In genomic region chr2:234712421-234712935, GRCh38 we compare ENCODE assay signal across 19 cellular contexts.
"Had no signal": no experiment of that assay in that cellular context is flagged by ENCODE, and none has a peak within 500 bp of the region (broad histone marks: within the 10 kb centered on the region; RNA-seq: fewer than 3 reads in every experiment).

No MANE protein-coding gene starts in this region.

- H3K79me2 ChIP-seq: parathyroid adenoma had no signal

- H3K27me3 ChIP-seq: gastrocnemius medialis, right lobe of liver, stomach, transverse colon had no signal

- H3K36me3 ChIP-seq: esophagus squamous epithelium, gastrocnemius medialis, heart right ventricle, right lobe of liver, stomach, thoracic aorta, transverse colon had no signal

- H3K4me3 ChIP-seq: esophagus squamous epithelium, gastrocnemius medialis, heart right ventricle, mucosa of descending colon, psoas muscle, right lobe of liver, stomach, thoracic aorta, transverse colon had no signal

- H3K9me3 ChIP-seq: esophagus squamous epithelium, gastrocnemius medialis, heart right ventricle, mucosa of descending colon, psoas muscle, right lobe of liver, stomach, thoracic aorta, transverse colon had no signal

- DNase-seq: cerebellar nuclear complex; esophagus squamous epithelium; gastrocnemius medialis; heart right ventricle; hypothalamus; kidney glomerular epithelial cell; mammary epithelial cell; mucosa of descending colon; natural killer cell; psoas muscle; retina; stimulated activated CD4-positive, alpha-beta T cell treated with anti-CD3 and anti-CD28 coated beads, Interleukin-4, amount 100 ng/mL, for 24 hours; stimulated activated naive CD4-positive, alpha-beta T cell; stomach; substantia nigra; transverse colon had no signal

- H3K4me1 ChIP-seq: esophagus squamous epithelium, gastrocnemius medialis, heart right ventricle, parathyroid adenoma, psoas muscle, stomach, transverse colon had no signal

- H2AFZ ChIP-seq: parathyroid adenoma had no signal

- H3K27ac ChIP-seq: esophagus squamous epithelium, gastrocnemius medialis, heart right ventricle, parathyroid adenoma, psoas muscle, right lobe of liver, stomach, thoracic aorta, transverse colon had no signal
